ENCODE assay signal across 1 cellular context in the genomic region with DNA sequence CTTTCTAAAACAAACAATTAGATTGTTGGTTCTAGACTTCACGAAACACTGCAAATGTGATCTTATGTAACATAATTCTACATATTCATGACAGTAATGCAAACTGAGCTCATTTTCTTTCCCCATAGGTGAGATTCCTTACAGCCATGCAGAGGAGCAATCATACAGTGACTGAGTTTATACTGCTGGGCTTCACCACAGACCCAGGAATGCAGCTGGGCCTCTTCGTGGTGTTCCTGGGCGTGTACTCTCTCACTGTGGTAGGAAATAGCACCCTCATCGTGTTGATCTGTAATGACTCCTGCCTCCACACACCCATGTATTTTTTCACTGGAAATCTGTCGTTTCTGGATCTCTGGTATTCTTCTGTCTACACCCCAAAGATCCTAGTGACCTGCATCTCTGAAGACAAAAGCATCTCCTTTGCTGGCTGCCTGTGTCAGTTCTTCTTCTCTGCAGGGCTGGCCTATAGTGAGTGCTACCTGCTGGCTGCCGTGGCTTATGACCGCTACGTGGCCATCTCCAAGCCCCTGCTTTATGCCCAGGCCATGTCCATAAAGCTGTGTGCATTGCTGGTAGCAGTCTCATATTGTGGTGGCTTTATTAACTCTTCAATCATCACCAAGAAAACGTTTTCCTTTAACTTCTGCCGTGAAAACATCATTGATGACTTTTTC.
TF ChIP-seq lines count a peak whose summit lies in the region.

No MANE protein-coding gene starts in this region.

TF ChIP-seq in GM12878, 131 proteins besides CTCF, POLR2A, EP300 and RAD21:
- TF ChIP-seq ZZZ3 (IDR thresholded peaks at IDR 0.05; ENCODE audit: control insufficient read depth, insufficient read length, low read depth) (no peak), ZNF24 (IDR thresholded peaks at IDR 0.05) (no peak), CHD2 (IDR thresholded peaks at IDR 0.05; ENCODE audit: borderline replicate concordance, low read depth, low read length) (no peak), ZNF207 (IDR thresholded peaks at IDR 0.05; ENCODE audit: borderline replicate concordance) (no peak), SREBF1 (IDR thresholded peaks at IDR 0.05; ENCODE audit: low read length) (no peak), ZNF274 (IDR thresholded peaks at IDR 0.05; ENCODE audit: insufficient read depth, insufficient read length) (no peak), MYB (IDR thresholded peaks at IDR 0.05; ENCODE audit: borderline replicate concordance, low read depth, low read length) (no peak), ATF7 (IDR thresholded peaks at IDR 0.05; ENCODE audit: low read depth) (no peak), SIX5 (IDR thresholded peaks at IDR 0.05; ENCODE audit: low read depth, low read length, severe bottlenecking) (no peak), EED (IDR thresholded peaks at IDR 0.05; ENCODE audit: low read depth) (no peak), SMAD5 (IDR thresholded peaks at IDR 0.05; ENCODE audit: low read depth) (no peak), TCF3 (IDR thresholded peaks at IDR 0.05; ENCODE audit: borderline replicate concordance, insufficient read depth, low read depth, low read length) (no peak), ESRRA (IDR thresholded peaks at IDR 0.05; ENCODE audit: low read length) (no peak), GABPA (IDR thresholded peaks at IDR 0.05; ENCODE audit: low read depth) (no peak), STAT1 (conservative IDR thresholded peaks at IDR 0.05) (no peak), LARP7 (IDR thresholded peaks at IDR 0.05) (no peak)
- TF ChIP-seq, protein P1, sequence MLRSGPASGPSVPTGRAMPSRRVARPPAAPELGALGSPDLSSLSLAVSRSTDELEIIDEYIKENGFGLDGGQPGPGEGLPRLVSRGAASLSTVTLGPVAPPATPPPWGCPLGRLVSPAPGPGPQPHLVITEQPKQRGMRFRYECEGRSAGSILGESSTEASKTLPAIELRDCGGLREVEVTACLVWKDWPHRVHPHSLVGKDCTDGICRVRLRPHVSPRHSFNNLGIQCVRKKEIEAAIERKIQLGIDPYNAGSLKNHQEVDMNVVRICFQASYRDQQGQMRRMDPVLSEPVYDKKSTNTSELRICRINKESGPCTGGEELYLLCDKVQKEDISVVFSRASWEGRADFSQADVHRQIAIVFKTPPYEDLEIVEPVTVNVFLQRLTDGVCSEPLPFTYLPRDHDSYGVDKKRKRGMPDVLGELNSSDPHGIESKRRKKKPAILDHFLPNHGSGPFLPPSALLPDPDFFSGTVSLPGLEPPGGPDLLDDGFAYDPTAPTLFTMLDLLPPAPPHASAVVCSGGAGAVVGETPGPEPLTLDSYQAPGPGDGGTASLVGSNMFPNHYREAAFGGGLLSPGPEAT (IDR thresholded peaks at IDR 0.05; ENCODE audit: low read depth), result no peak
- TF ChIP-seq, protein P2, sequence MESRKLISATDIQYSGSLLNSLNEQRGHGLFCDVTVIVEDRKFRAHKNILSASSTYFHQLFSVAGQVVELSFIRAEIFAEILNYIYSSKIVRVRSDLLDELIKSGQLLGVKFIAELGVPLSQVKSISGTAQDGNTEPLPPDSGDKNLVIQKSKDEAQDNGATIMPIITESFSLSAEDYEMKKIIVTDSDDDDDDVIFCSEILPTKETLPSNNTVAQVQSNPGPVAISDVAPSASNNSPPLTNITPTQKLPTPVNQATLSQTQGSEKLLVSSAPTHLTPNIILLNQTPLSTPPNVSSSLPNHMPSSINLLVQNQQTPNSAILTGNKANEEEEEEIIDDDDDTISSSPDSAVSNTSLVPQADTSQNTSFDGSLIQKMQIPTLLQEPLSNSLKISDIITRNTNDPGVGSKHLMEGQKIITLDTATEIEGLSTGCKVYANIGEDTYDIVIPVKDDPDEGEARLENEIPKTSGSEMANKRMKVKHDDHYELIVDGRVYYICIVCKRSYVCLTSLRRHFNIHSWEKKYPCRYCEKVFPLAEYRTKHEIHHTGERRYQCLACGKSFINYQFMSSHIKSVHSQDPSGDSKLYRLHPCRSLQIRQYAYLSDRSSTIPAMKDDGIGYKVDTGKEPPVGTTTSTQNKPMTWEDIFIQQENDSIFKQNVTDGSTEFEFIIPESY (IDR thresholded peaks at IDR 0.05), result no peak
- TF ChIP-seq, protein P3, sequence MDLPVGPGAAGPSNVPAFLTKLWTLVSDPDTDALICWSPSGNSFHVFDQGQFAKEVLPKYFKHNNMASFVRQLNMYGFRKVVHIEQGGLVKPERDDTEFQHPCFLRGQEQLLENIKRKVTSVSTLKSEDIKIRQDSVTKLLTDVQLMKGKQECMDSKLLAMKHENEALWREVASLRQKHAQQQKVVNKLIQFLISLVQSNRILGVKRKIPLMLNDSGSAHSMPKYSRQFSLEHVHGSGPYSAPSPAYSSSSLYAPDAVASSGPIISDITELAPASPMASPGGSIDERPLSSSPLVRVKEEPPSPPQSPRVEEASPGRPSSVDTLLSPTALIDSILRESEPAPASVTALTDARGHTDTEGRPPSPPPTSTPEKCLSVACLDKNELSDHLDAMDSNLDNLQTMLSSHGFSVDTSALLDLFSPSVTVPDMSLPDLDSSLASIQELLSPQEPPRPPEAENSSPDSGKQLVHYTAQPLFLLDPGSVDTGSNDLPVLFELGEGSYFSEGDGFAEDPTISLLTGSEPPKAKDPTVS (IDR thresholded peaks at IDR 0.05; ENCODE audit: low read depth, low read length), result no peak
